31 cellular contexts compared by ENCODE assay signal in the genomic region with DNA sequence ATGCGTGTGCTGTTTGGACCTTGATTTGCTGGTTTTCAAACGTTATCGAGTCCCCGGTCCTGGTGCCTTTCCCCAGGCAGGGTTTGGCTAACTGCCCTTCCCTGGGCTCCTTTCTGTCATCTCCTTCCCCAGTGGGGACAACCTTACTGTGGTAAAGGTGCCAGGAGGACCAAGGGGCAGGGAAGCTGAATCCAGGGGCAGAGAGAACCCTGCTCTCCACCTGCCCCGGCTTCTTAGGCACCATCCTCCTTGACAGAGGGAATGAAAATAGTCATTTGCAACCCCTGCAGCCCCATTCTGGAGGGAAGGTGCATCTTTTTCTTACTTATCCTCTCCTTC. TPM values are rescaled to one million over a fixed set of nuclear protein-coding genes. Genes with fewer than 3 reads are reported as not detected.
A peak's percentile ranks its signal among the peaks of the same experiment; 100 is the strongest.
DNase-seq lines count a peak whose midpoint lies in the region; ATAC-seq, FAIRE-seq and TF ChIP-seq lines count a peak whose summit lies in the region.
"Had no signal": no experiment of that assay in that cellular context is flagged by ENCODE, and none has a peak within 500 bp of the region (broad histone marks: within the 10 kb centered on the region; RNA-seq: fewer than 3 reads in every experiment).

No MANE protein-coding gene starts in this region.

- H3K36me3 ChIP-seq in HepG2 (replicated peaks in 1 of 2; ENCODE audit: control insufficient read depth in 1 of 2, insufficient read depth in 2 of 2, low read length in 2 of 2) = no peaks in the 10 kb centered on the region
- H3K36me3 ChIP-seq in right lobe of liver = no peaks in the 10 kb centered on the region
- H3K36me3 ChIP-seq: BLaER1, breast epithelium, HAP-1 had no signal

- FAIRE-seq in HepG2 (lab: Jason Lieb, UNC) = no peak
- FAIRE-seq: D721Med, GM12891, keratinocyte, urothelium cell line had no signal

- H3K9me3 Mint-ChIP-seq in dendritic cell treated with granulocyte-macrophage colony-stimulating factor and Interleukin-4, amounts not matched to agents 40 ng/mL and 50 ng/mL, for 4 days = no peaks in the 10 kb centered on the region
- no peaks in the 10 kb centered on the region for H3K9me3 Mint-ChIP-seq in nephron
- H3K9me3 Mint-ChIP-seq: stimulated activated memory B cell treated with anti-CD40 and anti-IgM and Interleukin-4, amounts not matched to agents 10 μg/mL and 1 μg/mL and 100 μg/mL, for 72 hours had no signal

- H3K9me3 ChIP-seq in HepG2 (ENCODE audit: low read length) = no peaks in the 10 kb centered on the region
- H3K9me3 ChIP-seq in right lobe of liver = no peaks in the 10 kb centered on the region
- H3K9me3 ChIP-seq: BLaER1, breast epithelium, HAP-1, mucosa of descending colon had no signal

- H3K9ac ChIP-seq in HepG2 (ENCODE audit: insufficient read depth, low read depth, low read length) = no peak overlapping the region
- H3K9ac ChIP-seq: BLaER1 had no signal

- H3K4me3 ChIP-seq in HepG2 (replicated peaks in 1 of 3; ENCODE audit: insufficient read depth in 1 of 3, low read depth in 2 of 3, low read length in 3 of 3) (peak overlapping the region in 2 of 3 experiments; percentile 4 to 42; a peak in 2 of 6 replicates), right lobe of liver (no peak overlapping the region)
- H3K4me3 ChIP-seq: BLaER1, breast epithelium, coronary artery, HAP-1, mucosa of descending colon had no signal

- CTCF ChIA-PET in HepG2 (lab: Yijun Ruan, JAX; ENCODE audit: low intra/inter-chr PET ratio, low total read pairs) = no interaction called here

- intact Hi-C loops in HepG2 (cut with micrococcal nuclease; ENCODE audit: unreplicated experiment) (no loop called here), right lobe of liver (cut with DNase I) (no loop called here)
- intact Hi-C loops in dendritic cell treated with granulocyte-macrophage colony-stimulating factor and Interleukin-4, amounts not matched to agents 40 ng/mL and 50 ng/mL, for 4 days (cut with micrococcal nuclease) = no loop called here

- peaks cover 11% of the 10 kb centered on the region for H3K27me3 Mint-ChIP-seq in dendritic cell treated with granulocyte-macrophage colony-stimulating factor and Interleukin-4, amounts not matched to agents 40 ng/mL and 50 ng/mL, for 4 days
- peaks cover 3% of the 10 kb centered on the region for H3K27me3 Mint-ChIP-seq in nephron (ENCODE audit: low read depth)

- TF ChIP-seq POLR2A in HepG2 (IDR thresholded peaks at IDR 0.05; ENCODE audit: insufficient read depth in 1 of 2, low read depth in 2 of 2, low read length in 2 of 2) (no peak), right lobe of liver (IDR thresholded peaks at IDR 0.05) (no peak)

- H2AFZ ChIP-seq in HepG2 (ENCODE audit: low read length) = peak overlapping the region; percentile 59

- POLR2A ChIA-PET in HepG2 (lab: Yijun Ruan, JAX) = interaction anchor here (1.0 to 6.6 kb wide), 4 partner anchors 16 to 207 kb away, joined by 3 to 66 read pairs (median 6); partner anchors contain the start of genes ACIN1, C14orf119 and PABPN1

- DNase-seq in HepG2 (ENCODE audit: low spot score) (no peak), right lobe of liver (no peak), OCI-M2 (lab: John Stamatoyannopoulos, UW; ENCODE audit: unreplicated experiment) (no peak), ACHN (no peak), hippocampal formation (lab: John Stamatoyannopoulos, UW) (no peak), DMS53 treated with DMSO at 0.1 percent for 48 hours (lab: John Stamatoyannopoulos, UW; ENCODE audit: unreplicated experiment) (no peak)
- DNase-seq: activated CD4-positive, alpha-beta T cell treated with anti-CD3 and anti-CD28 coated beads, Interleukin-2, amount 50 U/mL, for 4 hours; activated CD4-positive, CD25-positive, alpha-beta regulatory T cell; activated CD8-positive, alpha-beta memory T cell treated with anti-CD3 and anti-CD28 coated beads, Interleukin-2, amount 50 U/mL, for 48 hours; activated gamma-delta T cell; mucosa of descending colon; NCI-H1417; NCI-H2081 treated with DMSO at 0.1 percent for 48 hours; NCI-H345; NCI-H774; SHP77; stimulated activated CD4-positive, alpha-beta T cell treated with anti-CD3 and anti-CD28 coated beads, Interleukin-4, amount 100 ng/mL, for 1 hour had no signal

- H3K27ac Mint-ChIP-seq in dendritic cell treated with granulocyte-macrophage colony-stimulating factor and Interleukin-4, amounts not matched to agents 40 ng/mL and 50 ng/mL, for 4 days = peak overlapping the region; percentile 12
- H3K27ac Mint-ChIP-seq in nephron = peak overlapping the region in 2 of 3 experiments; percentile 22 to 29
- H3K27ac Mint-ChIP-seq: stimulated activated memory B cell treated with anti-CD40 and anti-IgM and Interleukin-4, amounts not matched to agents 10 μg/mL and 1 μg/mL and 100 μg/mL, for 72 hours had no signal

- TF ChIP-seq EP300 in HepG2 (IDR thresholded peaks at IDR 0.05; ENCODE audit: low read depth in 2 of 2, low read length in 2 of 2) (no peak), HepG2 (CRISPR knock-in tag; IDR thresholded peaks at IDR 0.05; ENCODE audit: borderline replicate concordance) (no peak)

- H3K36me3 Mint-ChIP-seq in dendritic cell treated with granulocyte-macrophage colony-stimulating factor and Interleukin-4, amounts not matched to agents 40 ng/mL and 50 ng/mL, for 4 days (ENCODE audit: low read depth) = no peaks in the 10 kb centered on the region
- no peaks in the 10 kb centered on the region for H3K36me3 Mint-ChIP-seq in nephron (ENCODE audit: low read depth)
- H3K36me3 Mint-ChIP-seq: stimulated activated memory B cell treated with anti-CD40 and anti-IgM and Interleukin-4, amounts not matched to agents 10 μg/mL and 1 μg/mL and 100 μg/mL, for 72 hours had no signal

- no peaks in the 10 kb centered on the region for H3K79me2 ChIP-seq in HepG2 (ENCODE audit: insufficient read depth, low read length)

- peak overlapping the region; percentile 64 for H3K4me2 ChIP-seq in HepG2 (ENCODE audit: low read depth, low read length)

- no peak for TF ChIP-seq RAD21 in HepG2 (CRISPR knock-in tag; IDR thresholded peaks at IDR 0.05)

- H3K4me1 Mint-ChIP-seq in dendritic cell treated with granulocyte-macrophage colony-stimulating factor and Interleukin-4, amounts not matched to agents 40 ng/mL and 50 ng/mL, for 4 days (ENCODE audit: low read depth) = peaks cover 24% of the 10 kb centered on the region
- peaks cover 6% of the 10 kb centered on the region for H3K4me1 Mint-ChIP-seq in nephron

- H3K27ac ChIP-seq in HepG2 (ENCODE audit: extremely low read length, insufficient read depth, low read length) (no peak overlapping the region), right lobe of liver (no peak overlapping the region)
- H3K27ac ChIP-seq: BLaER1, coronary artery had no signal

- no peaks in the 10 kb centered on the region for H4K20me1 ChIP-seq in HepG2 (ENCODE audit: insufficient read depth, low read length)
- H4K20me1 ChIP-seq: BLaER1 had no signal

- H3K4me3 Mint-ChIP-seq in dendritic cell treated with granulocyte-macrophage colony-stimulating factor and Interleukin-4, amounts not matched to agents 40 ng/mL and 50 ng/mL, for 4 days = no peak overlapping the region
- no peak overlapping the region for H3K4me3 Mint-ChIP-seq in nephron
- H3K4me3 Mint-ChIP-seq: stimulated activated memory B cell treated with anti-CD40 and anti-IgM and Interleukin-4, amounts not matched to agents 10 μg/mL and 1 μg/mL and 100 μg/mL, for 72 hours had no signal

- in situ Hi-C loops in HepG2 (cut with HindIII; ENCODE audit: extremely low pct_ligation_motif_present, low pct_unique_long_range_greater_than_20kb) (no loop called here), ACHN (cut with HindIII; ENCODE audit: low pct_ligation_motif_present, low pct_unique_long_range_greater_than_20kb, low sequenced_read_pairs) (no loop called here)

- H3K27me3 ChIP-seq in HepG2 (ENCODE audit: control insufficient read depth in 1 of 2, insufficient read depth in 2 of 2, low read length in 2 of 2) = peaks cover 49 to 94% of the 10 kb centered on the region in 2 experiments
- no peaks in the 10 kb centered on the region for H3K27me3 ChIP-seq in right lobe of liver
- H3K27me3 ChIP-seq: BLaER1, breast epithelium had no signal

- peak; percentile 7 for ATAC-seq in HepG2
- no peak for ATAC-seq in right lobe of liver
- ATAC-seq: stimulated activated memory B cell treated with anti-CD40 and anti-IgM and Interleukin-4, amounts not matched to agents 10 μg/mL and 1 μg/mL and 100 μg/mL, for 72 hours had no signal

- BruUV-seq in HepG2 (replicated peaks; lab: Mats Ljungman, UMichigan) = no TSS peak

- under 1% methylated on average over 5 of the region's 5 CpGs for WGBS in HepG2 (ENCODE audit: low lambda C conversion rate)
- 25% methylated on average over 2 of the region's 5 CpGs for WGBS in right lobe of liver (ENCODE audit: insufficient coverage, low coverage, low lambda C conversion rate, missing lambda C conversion rate)

- TF ChIP-seq CTCF in HepG2 (CRISPR knock-in tag; IDR thresholded peaks at IDR 0.05) (no peak), right lobe of liver (IDR thresholded peaks at IDR 0.05) (no peak), nephron (IDR thresholded peaks at IDR 0.05; ENCODE audit: unreplicated experiment in 3 of 3) (no peak)

- H3K4me1 ChIP-seq in HepG2 (ENCODE audit: insufficient read depth, low read length) = peaks cover 38% of the 10 kb centered on the region
- no peaks in the 10 kb centered on the region for H3K4me1 ChIP-seq in right lobe of liver
- H3K4me1 ChIP-seq: HAP-1 had no signal

RNA-seq across cellular contexts. Expression of gene CEBPE, which starts 5.0 kb away (rescaled TPM):
- 0.11 TPM in 1 of 2 replicates, not detected in the other for total RNA-seq in HepG2 (2016; rRNA removed; fragmentation: Illumina TruSeq; extraction: Trizol)
- total RNA-seq in HepG2 (2016; cell fraction: cytosol; rRNA removed; fragmentation: Illumina TruSeq; extraction: Trizol; ENCODE audit: low read depth) = not detected in 2 replicates
- total RNA-seq in HepG2 (2016; cell fraction: insoluble cytoplasmic fraction; rRNA removed; fragmentation: Illumina TruSeq; extraction: Trizol) = 0.12 TPM in 1 of 2 replicates, not detected in the other
- total RNA-seq in HepG2 (2016; cell fraction: membrane; rRNA removed; fragmentation: Illumina TruSeq; extraction: Trizol) = 0.17 TPM in 1 of 2 replicates, not detected in the other
- not detected in 2 replicates for total RNA-seq in HepG2 (2016; cell fraction: nucleus; rRNA removed; fragmentation: Illumina TruSeq; extraction: Trizol)
- 0.09 and 0.10 TPM in 2 replicates for polyA plus RNA-seq in HepG2 (2011; rRNA removed)
- 0.10 and 0.13 TPM in 2 replicates for polyA plus RNA-seq in HepG2 (2011; cell fraction: cytosol; rRNA removed)
- 0.10 TPM in 1 of 2 replicates, not detected in the other for polyA plus RNA-seq in HepG2 (2011; cell fraction: nucleus; rRNA removed)
- 0.09 TPM in 1 of 2 replicates, not detected in the other for polyA plus RNA-seq in HepG2 (2012)
- not detected in 2 replicates for polyA plus RNA-seq in HepG2 (2016; cell fraction: cytosol; fragmentation: Illumina TruSeq; extraction: Trizol; ENCODE audit: low read depth)
- not detected in 2 replicates for polyA plus RNA-seq in HepG2 (2016; cell fraction: insoluble cytoplasmic fraction; fragmentation: Illumina TruSeq; extraction: Trizol; ENCODE audit: low read depth)
- not detected in 2 replicates for polyA plus RNA-seq in HepG2 (2016; cell fraction: membrane; fragmentation: Illumina TruSeq; extraction: Trizol; ENCODE audit: low read depth)
- not detected in 2 replicates for polyA plus RNA-seq in HepG2 (2016; cell fraction: nucleus; fragmentation: Illumina TruSeq; extraction: Trizol; ENCODE audit: insufficient read depth, low read depth)
- polyA minus RNA-seq in HepG2 (2011; rRNA and poly(A)+ RNA removed; ENCODE audit: low replicate concordance) = 0.08 and 0.14 TPM in 2 replicates
- polyA minus RNA-seq in HepG2 (2011; cell fraction: cytosol; rRNA and poly(A)+ RNA removed) = not detected in 2 replicates
- polyA minus RNA-seq in HepG2 (2011; cell fraction: nucleus; rRNA and poly(A)+ RNA removed) = not detected in 2 replicates
- under 1 TPM in 2 of 6 experiments, not detected in 4; 0.13 to 0.18 TPM for total RNA-seq in right lobe of liver
- total RNA-seq: M059J, mucosa of descending colon, temporal lobe had no signal
- polyA plus RNA-seq: keratinocyte had no signal

RNA-seq across cellular contexts. Expression of gene CIROP, which starts 9.3 kb away (rescaled TPM):
- total RNA-seq in HepG2 (2016; rRNA removed; fragmentation: Illumina TruSeq; extraction: Trizol) (not detected in 2 replicates), right lobe of liver (not detected)
- not detected in 2 replicates for total RNA-seq in HepG2 (2016; cell fraction: cytosol; rRNA removed; fragmentation: Illumina TruSeq; extraction: Trizol; ENCODE audit: low read depth)
- not detected in 2 replicates for total RNA-seq in HepG2 (2016; cell fraction: insoluble cytoplasmic fraction; rRNA removed; fragmentation: Illumina TruSeq; extraction: Trizol)
- total RNA-seq in HepG2 (2016; cell fraction: membrane; rRNA removed; fragmentation: Illumina TruSeq; extraction: Trizol) = not detected in 2 replicates
- not detected in 2 replicates for total RNA-seq in HepG2 (2016; cell fraction: nucleus; rRNA removed; fragmentation: Illumina TruSeq; extraction: Trizol)
- polyA plus RNA-seq in HepG2 (2011; rRNA removed) = 0.07 and 0.14 TPM in 2 replicates
- polyA plus RNA-seq in HepG2 (2011; cell fraction: cytosol; rRNA removed) = 0.05 and 0.14 TPM in 2 replicates
- polyA plus RNA-seq in HepG2 (2011; cell fraction: nucleus; rRNA removed) = 0.18 and 0.59 TPM in 2 replicates
- 0.05 and 0.12 TPM in 2 replicates for polyA plus RNA-seq in HepG2 (2012)
- polyA plus RNA-seq in HepG2 (2016; cell fraction: cytosol; fragmentation: Illumina TruSeq; extraction: Trizol; ENCODE audit: low read depth) = not detected in 2 replicates
- not detected in 2 replicates for polyA plus RNA-seq in HepG2 (2016; cell fraction: insoluble cytoplasmic fraction; fragmentation: Illumina TruSeq; extraction: Trizol; ENCODE audit: low read depth)
- not detected in 2 replicates for polyA plus RNA-seq in HepG2 (2016; cell fraction: membrane; fragmentation: Illumina TruSeq; extraction: Trizol; ENCODE audit: low read depth)
- polyA plus RNA-seq in HepG2 (2016; cell fraction: nucleus; fragmentation: Illumina TruSeq; extraction: Trizol; ENCODE audit: insufficient read depth, low read depth) = not detected in 2 replicates
- 0.12 TPM in 1 of 2 replicates, not detected in the other for polyA minus RNA-seq in HepG2 (2011; rRNA and poly(A)+ RNA removed; ENCODE audit: low replicate concordance)
- not detected in 2 replicates for polyA minus RNA-seq in HepG2 (2011; cell fraction: cytosol; rRNA and poly(A)+ RNA removed)
- polyA minus RNA-seq in HepG2 (2011; cell fraction: nucleus; rRNA and poly(A)+ RNA removed) = not detected in 2 replicates
- total RNA-seq: breast epithelium, liver, M059J, temporal lobe had no signal
- polyA plus RNA-seq: keratinocyte, liver had no signal

RNA-seq across cellular contexts. Expression of gene C14orf119, which starts 18.8 kb away (rescaled TPM):
- total RNA-seq in HepG2 (2016; rRNA removed; fragmentation: Illumina TruSeq; extraction: Trizol) = 206 and 299 TPM in 2 replicates
- total RNA-seq in HepG2 (2016; cell fraction: cytosol; rRNA removed; fragmentation: Illumina TruSeq; extraction: Trizol; ENCODE audit: low read depth) = 51.0 and 54.6 TPM in 2 replicates
- total RNA-seq in HepG2 (2016; cell fraction: insoluble cytoplasmic fraction; rRNA removed; fragmentation: Illumina TruSeq; extraction: Trizol) = 204 and 326 TPM in 2 replicates
- 66.2 and 72.9 TPM in 2 replicates for total RNA-seq in HepG2 (2016; cell fraction: membrane; rRNA removed; fragmentation: Illumina TruSeq; extraction: Trizol)
- 67.0 and 72.0 TPM in 2 replicates for total RNA-seq in HepG2 (2016; cell fraction: nucleus; rRNA removed; fragmentation: Illumina TruSeq; extraction: Trizol)
- 104 and 117 TPM in 2 replicates for polyA plus RNA-seq in HepG2 (2011; rRNA removed)
- polyA plus RNA-seq in HepG2 (2011; cell fraction: cytosol; rRNA removed) = 125 and 157 TPM in 2 replicates
- polyA plus RNA-seq in HepG2 (2011; cell fraction: nucleus; rRNA removed) = 52.9 and 72.4 TPM in 2 replicates
- 79.1 and 104 TPM in 2 replicates for polyA plus RNA-seq in HepG2 (2012)
- 39.1 and 40.5 TPM in 2 replicates for polyA plus RNA-seq in HepG2 (2016; cell fraction: cytosol; fragmentation: Illumina TruSeq; extraction: Trizol; ENCODE audit: low read depth)
- polyA plus RNA-seq in HepG2 (2016; cell fraction: insoluble cytoplasmic fraction; fragmentation: Illumina TruSeq; extraction: Trizol; ENCODE audit: low read depth) = 290 and 316 TPM in 2 replicates
- 46.1 and 51.5 TPM in 2 replicates for polyA plus RNA-seq in HepG2 (2016; cell fraction: membrane; fragmentation: Illumina TruSeq; extraction: Trizol; ENCODE audit: low read depth)
- 112 and 120 TPM in 2 replicates for polyA plus RNA-seq in HepG2 (2016; cell fraction: nucleus; fragmentation: Illumina TruSeq; extraction: Trizol; ENCODE audit: insufficient read depth, low read depth)
- polyA minus RNA-seq in HepG2 (2011; rRNA and poly(A)+ RNA removed; ENCODE audit: low replicate concordance) = 101 and 161 TPM in 2 replicates
- polyA minus RNA-seq in HepG2 (2011; cell fraction: cytosol; rRNA and poly(A)+ RNA removed) = 54.7 and 61.1 TPM in 2 replicates
- 24.1 and 38.5 TPM in 2 replicates for polyA minus RNA-seq in HepG2 (2011; cell fraction: nucleus; rRNA and poly(A)+ RNA removed)
- total RNA-seq in right lobe of liver = 10 to 100 TPM; 10.7 to 22.6 (median 14.1) TPM

RNA-seq across cellular contexts. Expression of gene ACIN1, which starts 19.2 kb away (rescaled TPM):
- 102 and 165 TPM in 2 replicates for total RNA-seq in HepG2 (2016; rRNA removed; fragmentation: Illumina TruSeq; extraction: Trizol)
- total RNA-seq in HepG2 (2016; cell fraction: cytosol; rRNA removed; fragmentation: Illumina TruSeq; extraction: Trizol; ENCODE audit: low read depth) = 71.3 and 71.5 TPM in 2 replicates
- total RNA-seq in HepG2 (2016; cell fraction: insoluble cytoplasmic fraction; rRNA removed; fragmentation: Illumina TruSeq; extraction: Trizol) = 79.7 and 163 TPM in 2 replicates
- 59.8 and 62.7 TPM in 2 replicates for total RNA-seq in HepG2 (2016; cell fraction: membrane; rRNA removed; fragmentation: Illumina TruSeq; extraction: Trizol)
- 344 and 371 TPM in 2 replicates for total RNA-seq in HepG2 (2016; cell fraction: nucleus; rRNA removed; fragmentation: Illumina TruSeq; extraction: Trizol)
- polyA plus RNA-seq in HepG2 (2011; rRNA removed) = 183 and 222 TPM in 2 replicates
- 64.2 and 64.8 TPM in 2 replicates for polyA plus RNA-seq in HepG2 (2011; cell fraction: cytosol; rRNA removed)
- 997 and 1,030 TPM in 2 replicates for polyA plus RNA-seq in HepG2 (2011; cell fraction: nucleus; rRNA removed)
- 155 and 156 TPM in 2 replicates for polyA plus RNA-seq in HepG2 (2012)
- polyA plus RNA-seq in HepG2 (2016; cell fraction: cytosol; fragmentation: Illumina TruSeq; extraction: Trizol; ENCODE audit: low read depth) = 17.6 and 21.0 TPM in 2 replicates
- 105 and 132 TPM in 2 replicates for polyA plus RNA-seq in HepG2 (2016; cell fraction: insoluble cytoplasmic fraction; fragmentation: Illumina TruSeq; extraction: Trizol; ENCODE audit: low read depth)
- 29.3 and 37.8 TPM in 2 replicates for polyA plus RNA-seq in HepG2 (2016; cell fraction: membrane; fragmentation: Illumina TruSeq; extraction: Trizol; ENCODE audit: low read depth)
- 1,263 and 1,283 TPM in 2 replicates for polyA plus RNA-seq in HepG2 (2016; cell fraction: nucleus; fragmentation: Illumina TruSeq; extraction: Trizol; ENCODE audit: insufficient read depth, low read depth)
- 122 and 152 TPM in 2 replicates for polyA minus RNA-seq in HepG2 (2011; rRNA and poly(A)+ RNA removed; ENCODE audit: low replicate concordance)
- 39.4 and 46.3 TPM in 2 replicates for polyA minus RNA-seq in HepG2 (2011; cell fraction: cytosol; rRNA and poly(A)+ RNA removed)
- polyA minus RNA-seq in HepG2 (2011; cell fraction: nucleus; rRNA and poly(A)+ RNA removed) = 630 and 693 TPM in 2 replicates
- total RNA-seq in right lobe of liver = 10 to 100 TPM; 40.5 to 66.1 (median 52.9) TPM

RNA-seq across cellular contexts. Expression of gene CDH24, which starts 56.8 kb away (rescaled TPM):
- total RNA-seq in HepG2 (2016; rRNA removed; fragmentation: Illumina TruSeq; extraction: Trizol) = 0.41 and 0.69 TPM in 2 replicates
- total RNA-seq in HepG2 (2016; cell fraction: cytosol; rRNA removed; fragmentation: Illumina TruSeq; extraction: Trizol; ENCODE audit: low read depth) = 0.35 and 0.40 TPM in 2 replicates
- total RNA-seq in HepG2 (2016; cell fraction: insoluble cytoplasmic fraction; rRNA removed; fragmentation: Illumina TruSeq; extraction: Trizol) = 0.45 and 0.76 TPM in 2 replicates
- total RNA-seq in HepG2 (2016; cell fraction: membrane; rRNA removed; fragmentation: Illumina TruSeq; extraction: Trizol) = 1.1 and 1.2 TPM in 2 replicates
- 0.56 and 0.59 TPM in 2 replicates for total RNA-seq in HepG2 (2016; cell fraction: nucleus; rRNA removed; fragmentation: Illumina TruSeq; extraction: Trizol)
- 0.99 and 1.2 TPM in 2 replicates for polyA plus RNA-seq in HepG2 (2011; rRNA removed)
- polyA plus RNA-seq in HepG2 (2011; cell fraction: cytosol; rRNA removed) = 0.41 and 0.76 TPM in 2 replicates
- 6.5 and 6.6 TPM in 2 replicates for polyA plus RNA-seq in HepG2 (2011; cell fraction: nucleus; rRNA removed)
- polyA plus RNA-seq in HepG2 (2012) = 0.50 and 0.55 TPM in 2 replicates
- 0.59 and 0.70 TPM in 2 replicates for polyA plus RNA-seq in HepG2 (2016; cell fraction: cytosol; fragmentation: Illumina TruSeq; extraction: Trizol; ENCODE audit: low read depth)
- polyA plus RNA-seq in HepG2 (2016; cell fraction: insoluble cytoplasmic fraction; fragmentation: Illumina TruSeq; extraction: Trizol; ENCODE audit: low read depth) = 0.41 and 0.73 TPM in 2 replicates
- polyA plus RNA-seq in HepG2 (2016; cell fraction: membrane; fragmentation: Illumina TruSeq; extraction: Trizol; ENCODE audit: low read depth) = 1.0 and 1.2 TPM in 2 replicates
- 2.5 and 2.8 TPM in 2 replicates for polyA plus RNA-seq in HepG2 (2016; cell fraction: nucleus; fragmentation: Illumina TruSeq; extraction: Trizol; ENCODE audit: insufficient read depth, low read depth)
- polyA minus RNA-seq in HepG2 (2011; rRNA and poly(A)+ RNA removed; ENCODE audit: low replicate concordance) = 1.1 and 16.3 TPM in 2 replicates
- polyA minus RNA-seq in HepG2 (2011; cell fraction: cytosol; rRNA and poly(A)+ RNA removed) = 0.40 and 0.44 TPM in 2 replicates
- polyA minus RNA-seq in HepG2 (2011; cell fraction: nucleus; rRNA and poly(A)+ RNA removed) = 0.90 and 0.99 TPM in 2 replicates
- total RNA-seq in right lobe of liver = under 1 TPM; 0.26 to 0.74 (median 0.54) TPM

Comparison
In these comparisons a context has a peak if more than half of its experiments do, and no peak if none do; other contexts are left out.
1. H3K4me3 ChIP-seq: peak in HepG2 (2 of 3); none in right lobe of liver (0 of 3).